ENCODE assay signal across 29 cellular contexts in the genomic region with DNA sequence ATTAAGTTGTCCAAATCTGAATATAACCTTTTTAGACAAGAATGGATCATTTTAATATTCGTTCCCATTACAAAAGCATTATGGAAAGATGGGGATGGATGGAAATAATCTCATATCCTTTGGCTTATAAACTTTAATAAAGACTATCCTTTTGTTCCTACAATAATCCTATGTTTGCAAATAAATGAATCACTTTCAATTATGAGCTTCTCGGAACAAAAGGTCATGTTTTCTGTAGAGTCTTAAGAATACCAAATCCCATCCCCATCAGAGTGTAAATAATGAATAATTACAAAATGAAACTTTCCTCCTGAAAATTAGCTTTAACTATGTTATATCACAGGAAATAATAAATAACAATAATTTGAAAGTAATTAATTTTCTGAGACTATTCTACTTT.
"Had no signal": no experiment of that assay in that cellular context is flagged by ENCODE, and none has a peak within 500 bp of the region (broad histone marks: within the 10 kb centered on the region; RNA-seq: fewer than 3 reads in every experiment).

No MANE protein-coding gene starts in this region.

- H3K79me2 ChIP-seq: parathyroid adenoma had no signal

- H2AFZ ChIP-seq: neural progenitor cell, parathyroid adenoma had no signal

- H3K27ac ChIP-seq: neural progenitor cell, parathyroid adenoma, psoas muscle, right lobe of liver, sigmoid colon, spleen, suprapubic skin, testis, upper lobe of left lung, vagina had no signal

- H3K9me3 ChIP-seq: psoas muscle, right lobe of liver, sigmoid colon, spleen, suprapubic skin, testis, tibial nerve, upper lobe of left lung, vagina had no signal

- H3K4me2 ChIP-seq: neural progenitor cell had no signal

- H3K27me3 ChIP-seq: neural progenitor cell, right lobe of liver, sigmoid colon, spleen, suprapubic skin, testis, tibial nerve, upper lobe of left lung, vagina had no signal

- H3K36me3 ChIP-seq: neural progenitor cell, right lobe of liver, sigmoid colon, spleen, suprapubic skin, tibial nerve, upper lobe of left lung, vagina had no signal

- H3K4me1 ChIP-seq: parathyroid adenoma, psoas muscle, right lobe of liver, testis, upper lobe of left lung had no signal

- ATAC-seq: naive thymus-derived CD4-positive, alpha-beta T cell; natural killer cell; psoas muscle; right cardiac atrium; right lobe of liver; stimulated activated memory B cell treated with anti-CD40 and anti-IgM and Interleukin-4, amounts not matched to agents 10 μg/mL and 1 μg/mL and 100 μg/mL, for 72 hours; stimulated activated naive CD8-positive, alpha-beta T cell treated with anti-CD3 and anti-CD28 coated beads, Interleukin-15, amount 100 ng/mL, for 72 hours; stimulated activated naive CD8-positive, alpha-beta T cell treated with anti-CD3 and anti-CD28 coated beads, Interleukin-15, Interleukin-2, amounts not matched to agents 100 U/mL and 50 U/mL, for 24 hours had no signal

- H3K4me3 ChIP-seq: neural progenitor cell, psoas muscle, right lobe of liver, sigmoid colon, spleen, suprapubic skin, testis, tibial nerve, upper lobe of left lung, vagina had no signal

- H3K9ac ChIP-seq: neural progenitor cell, parathyroid adenoma had no signal

- DNase-seq: naive thymus-derived CD4-positive, alpha-beta T cell; natural killer cell; occipital lobe; posterior cingulate gyrus; psoas muscle; right cardiac atrium; right lobe of liver; sigmoid colon; small intestine; spleen; stimulated activated CD4-positive, alpha-beta T cell treated with anti-CD3 and anti-CD28 coated beads, Interleukin-12 subunit alpha, Interleukin-12 subunit beta, amount 100 ng/mL, for 4 hours; stimulated activated CD4-positive, alpha-beta T cell treated with anti-CD3 and anti-CD28 coated beads, Interleukin-1b, Interleukin-23, amount 100 ng/mL, for 48 hours; stimulated activated CD4-positive, alpha-beta T cell treated with anti-CD3 and anti-CD28 coated beads, Interleukin-4, amount 100 ng/mL, for 1 hour; stimulated activated CD4-positive, alpha-beta T cell treated with anti-CD3 and anti-CD28 coated beads, Interleukin-4, amount 100 ng/mL, for 4 hours; stimulated activated CD8-positive, alpha-beta memory T cell treated with anti-CD3 and anti-CD28 coated beads, Interleukin-4, amount 100 ng/mL, for 48 hours; stimulated activated naive CD4-positive, alpha-beta T cell; stimulated activated naive CD8-positive, alpha-beta T cell treated with anti-CD3 and anti-CD28 coated beads, Interleukin-15, amount 100 ng/mL, for 72 hours; stimulated activated naive CD8-positive, alpha-beta T cell treated with anti-CD3 and anti-CD28 coated beads, Interleukin-15, Interleukin-2, amounts not matched to agents 100 U/mL and 50 U/mL, for 24 hours; substantia nigra; testis; trophoblast cell; upper lobe of left lung had no signal

- FAIRE-seq: small intestine, urothelium cell line had no signal
